Comparison of ENCODE assay signal across 14 cellular contexts in the genomic region with DNA sequence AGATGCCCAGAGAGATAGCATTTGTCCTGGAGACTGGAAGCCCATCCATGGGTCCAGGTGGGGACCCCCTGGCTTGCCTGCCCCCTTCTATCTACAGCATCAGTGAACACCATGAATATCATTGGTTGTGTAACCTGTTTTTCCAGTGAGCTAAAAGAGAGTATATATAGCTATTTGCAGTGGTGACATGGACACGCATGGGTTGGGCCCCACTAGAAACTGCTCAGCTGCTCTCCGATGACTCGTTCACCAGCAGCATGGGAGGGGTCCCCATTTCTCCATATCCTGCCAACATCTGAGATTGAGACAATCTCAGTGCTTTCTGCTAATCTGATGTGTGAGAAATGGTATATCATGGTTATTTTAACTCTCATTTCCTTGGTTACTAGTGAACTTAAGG. TPM values are rescaled to one million over a fixed set of nuclear protein-coding genes. Genes with fewer than 3 reads are reported as not detected.
DNase-seq lines count a peak whose midpoint lies in the region; ATAC-seq and TF ChIP-seq lines count a peak whose summit lies in the region.
"Had no signal": no experiment of that assay in that cellular context is flagged by ENCODE, and none has a peak within 500 bp of the region (broad histone marks: within the 10 kb centered on the region; RNA-seq: fewer than 3 reads in every experiment).

No MANE protein-coding gene starts in this region.

- no peaks in the 10 kb centered on the region for H3K9me3 Mint-ChIP-seq in stimulated activated memory B cell treated with anti-CD40 and anti-IgM and Interleukin-4, amounts not matched to agents 10 μg/mL and 1 μg/mL and 100 μg/mL, for 72 hours

- H3K27me3 ChIP-seq in colonic mucosa, result no peaks in the 10 kb centered on the region
- H3K27me3 ChIP-seq: ascending aorta had no signal

- no peak overlapping the region for H3K9ac ChIP-seq in colonic mucosa (ENCODE audit: low read depth in 2 of 2, low read length in 2 of 2)

- H3K27ac Mint-ChIP-seq in stimulated activated memory B cell treated with anti-CD40 and anti-IgM and Interleukin-4, amounts not matched to agents 10 μg/mL and 1 μg/mL and 100 μg/mL, for 72 hours, result peak overlapping the region; percentile 99

- no peaks in the 10 kb centered on the region for H3K36me3 Mint-ChIP-seq in stimulated activated memory B cell treated with anti-CD40 and anti-IgM and Interleukin-4, amounts not matched to agents 10 μg/mL and 1 μg/mL and 100 μg/mL, for 72 hours

- H3K4me1 ChIP-seq in colonic mucosa, result peaks cover 14% of the 10 kb centered on the region
- H3K4me1 ChIP-seq: ascending aorta had no signal

- H3K36me3 ChIP-seq in colonic mucosa, result no peaks in the 10 kb centered on the region
- H3K36me3 ChIP-seq: ascending aorta had no signal

- no peaks in the 10 kb centered on the region for H3K27me3 Mint-ChIP-seq in stimulated activated memory B cell treated with anti-CD40 and anti-IgM and Interleukin-4, amounts not matched to agents 10 μg/mL and 1 μg/mL and 100 μg/mL, for 72 hours

- no peak overlapping the region for H3K4me3 Mint-ChIP-seq in stimulated activated memory B cell treated with anti-CD40 and anti-IgM and Interleukin-4, amounts not matched to agents 10 μg/mL and 1 μg/mL and 100 μg/mL, for 72 hours

- no peak for TF ChIP-seq CTCF in colonic mucosa (IDR thresholded peaks at IDR 0.05)

- no peak overlapping the region for H3K27ac ChIP-seq in colonic mucosa
- H3K27ac ChIP-seq: ascending aorta had no signal

- ATAC-seq in stimulated activated memory B cell treated with anti-CD40 and anti-IgM and Interleukin-4, amounts not matched to agents 10 μg/mL and 1 μg/mL and 100 μg/mL, for 72 hours, result peak; percentile 49

- H3K4me1 Mint-ChIP-seq in stimulated activated memory B cell treated with anti-CD40 and anti-IgM and Interleukin-4, amounts not matched to agents 10 μg/mL and 1 μg/mL and 100 μg/mL, for 72 hours, result peaks cover 60% of the 10 kb centered on the region

- intact Hi-C loops in colonic mucosa (cut with DNase I), result no loop called here

- no peak overlapping the region for H3K4me3 ChIP-seq in colonic mucosa
- H3K4me3 ChIP-seq: ascending aorta had no signal

- H3K9me3 ChIP-seq in colonic mucosa, result no peaks in the 10 kb centered on the region
- H3K9me3 ChIP-seq: ascending aorta had no signal

- peak; percentile 32 to 49 for DNase-seq in activated T-cell treated with anti-CD3 and anti-CD28 coated beads, Interleukin-2, amount 50 U/mL, for 48 hours
- DNase-seq in activated T-cell treated with anti-CD3 and anti-CD28 coated beads for 4 hours (no peak), MV-4-11 (lab: John Stamatoyannopoulos, UW) (peak; percentile 26), colonic mucosa (peak; percentile 16), SW 1271 (lab: John Stamatoyannopoulos, UW) (no peak), GDM1 (lab: John Stamatoyannopoulos, UW) (no peak), NCI-H2107 treated with DMSO at 0.1 percent for 48 hours (lab: John Stamatoyannopoulos, UW; ENCODE audit: unreplicated experiment) (no peak)
- DNase-seq: DND-41, KG1, NCI-H1436, NCI-H748 treated with DMSO at 0.1 percent for 48 hours, small intestine had no signal

RNA-seq across cellular contexts. Expression of a gene that starts 4.0 kb away (rescaled TPM):
- total RNA-seq in colonic mucosa, result 1 to 10 TPM; 4.3 to 4.9 TPM

RNA-seq across cellular contexts. Expression of a gene that starts 57.0 kb away (rescaled TPM):
- total RNA-seq in colonic mucosa, result 10 to 100 TPM; 16.0 to 26.8 TPM

Comparison
In these comparisons a context has a peak if more than half of its experiments do, and no peak if none do; other contexts are left out.
1. DNase-seq: peak in activated T-cell treated with anti-CD3 and anti-CD28 coated beads, Interleukin-2, amount 50 U/mL, for 48 hours (2 of 2), MV-4-11 (single experiment) and colonic mucosa (single experiment); none in activated T-cell treated with anti-CD3 and anti-CD28 coated beads for 4 hours (single experiment), SW 1271 (0 of 2), GDM1 (single experiment) and NCI-H2107 treated with DMSO at 0.1 percent for 48 hours (single experiment).